Comparison of ENCODE assay signal across 8 cellular contexts in genomic region chr19:35776102-35776788, GRCh38. TPM values are rescaled to one million over a fixed set of nuclear protein-coding genes. Genes with fewer than 3 reads are reported as not detected.
DNase-seq lines count a peak whose midpoint lies in the region; ATAC-seq, FAIRE-seq and TF ChIP-seq lines count a peak whose summit lies in the region.

No MANE protein-coding gene starts in this region.

- H3K36me3 ChIP-seq in BLaER1: peaks cover 38% of the 10 kb centered on the region
- no peaks in the 10 kb centered on the region for H3K36me3 ChIP-seq in Karpas-422 (ENCODE audit: insufficient read depth, low read length)
- no peaks in the 10 kb centered on the region for H3K36me3 ChIP-seq in pancreas

- H3K4me2 ChIP-seq in BLaER1: peak overlapping the region; percentile 92
- H3K4me2 ChIP-seq in Karpas-422 (ENCODE audit: low read depth, low read length, poor library complexity, severe bottlenecking): peak overlapping the region; percentile 75

- H3K4me3 ChIP-seq in BLaER1 (peak overlapping the region; percentile 75), Karpas-422 (ENCODE audit: low read length) (peak overlapping the region; percentile 90), choroid plexus epithelial cell (ENCODE audit: low read depth, low read length) (peak overlapping the region; percentile 74), pancreas (peak overlapping the region in 2 of 4 donors; percentile 70 to 80)

- FAIRE-seq in pancreas (lab: Jason Lieb, UNC): no peak

- intact Hi-C loops in pancreas (cut with DNase I): no loop called here

- 63 to 74% methylated on average over 12 to 13 of the region's 13 CpGs for WGBS in pancreas, 2 donors

- peaks cover 6% of the 10 kb centered on the region; the same call in 1 of the 2 replicates for H3K79me2 ChIP-seq in Karpas-422 (ENCODE audit: low read length)

- H3K4me3 Mint-ChIP-seq in natural killer cell treated with Interleukin-12 subunit alpha and Interleukin-12 subunit beta and Interleukin-15 and Interleukin-18, amount 100 ng/mL, for 72 hours: peak overlapping the region; percentile 85

- ATAC-seq in natural killer cell treated with Interleukin-12 subunit alpha and Interleukin-12 subunit beta and Interleukin-15 and Interleukin-18, amount 100 ng/mL, for 72 hours: no peak
- ATAC-seq in HG02759 (IDR thresholded peaks at IDR 0.05; ENCODE audit: unreplicated experiment): no peak
- no peak for ATAC-seq in pancreas

- no peaks in the 10 kb centered on the region for H3K27me3 Mint-ChIP-seq in natural killer cell treated with Interleukin-12 subunit alpha and Interleukin-12 subunit beta and Interleukin-15 and Interleukin-18, amount 100 ng/mL, for 72 hours

- H3K4me1 ChIP-seq in BLaER1 (peaks cover 25% of the 10 kb centered on the region), Karpas-422 (ENCODE audit: low read length) (peaks cover 12% of the 10 kb centered on the region), pancreas (no peaks in the 10 kb centered on the region)

- no peak for DNase-seq in Karpas-422
- no peak for DNase-seq in choroid plexus epithelial cell (ENCODE audit: low read depth)
- DNase-seq in natural killer cell treated with Interleukin-12 subunit alpha and Interleukin-12 subunit beta and Interleukin-15 and Interleukin-18, amount 100 ng/mL, for 72 hours (ENCODE audit: low spot score): peak; percentile 26
- no peak for DNase-seq in pancreas
- DNase-seq in NCI-H446 (lab: John Stamatoyannopoulos, UW): no peak
- no peak for DNase-seq in dermis blood vessel endothelial cell

- peak overlapping the region in 1 of 2 donors; percentile 77 for H3K27ac Mint-ChIP-seq in natural killer cell treated with Interleukin-12 subunit alpha and Interleukin-12 subunit beta and Interleukin-15 and Interleukin-18, amount 100 ng/mL, for 72 hours

- peaks cover 20 to 25% of the 10 kb centered on the region in 2 donors for H3K4me1 Mint-ChIP-seq in natural killer cell treated with Interleukin-12 subunit alpha and Interleukin-12 subunit beta and Interleukin-15 and Interleukin-18, amount 100 ng/mL, for 72 hours (ENCODE audit: low read depth in 2 of 2)

- H3K9me3 Mint-ChIP-seq in natural killer cell treated with Interleukin-12 subunit alpha and Interleukin-12 subunit beta and Interleukin-15 and Interleukin-18, amount 100 ng/mL, for 72 hours: no peaks in the 10 kb centered on the region

- peaks cover 29% of the 10 kb centered on the region for H4K20me1 ChIP-seq in BLaER1
- H4K20me1 ChIP-seq in Karpas-422 (ENCODE audit: insufficient read depth, low read depth, low read length): 0 out of 2 replicates have a peak, but pooled peaks cover 6% of the 10 kb centered on the region

- no peak overlapping the region; the same call in 1 of the 2 replicates for H2AFZ ChIP-seq in Karpas-422 (ENCODE audit: low read length)

- H3K9me3 ChIP-seq in BLaER1 (no peaks in the 10 kb centered on the region), Karpas-422 (ENCODE audit: low read length) (no peaks in the 10 kb centered on the region), pancreas (no peaks in the 10 kb centered on the region)

- TF ChIP-seq CTCF in choroid plexus epithelial cell (conservative IDR thresholded peaks at IDR 0.05; ENCODE audit: low read depth, low read length) (no peak), pancreas (IDR thresholded peaks at IDR 0.05) (no peak)

- peak overlapping the region; percentile 77 for H3K9ac ChIP-seq in BLaER1
- peak overlapping the region; percentile 89 for H3K9ac ChIP-seq in Karpas-422 (ENCODE audit: low read length)

- no peaks in the 10 kb centered on the region for H3K9me2 ChIP-seq in Karpas-422 (replicated peaks; ENCODE audit: insufficient read depth, low read length)

- H3K27ac ChIP-seq in BLaER1 (0 out of 2 replicates have a peak overlapping the region, but pooled peaks have one; percentile 70), Karpas-422 (ENCODE audit: low read length) (0 out of 2 replicates have a peak overlapping the region, but pooled peaks have one; percentile 22), pancreas (no peak overlapping the region)

- H3K36me3 Mint-ChIP-seq in natural killer cell treated with Interleukin-12 subunit alpha and Interleukin-12 subunit beta and Interleukin-15 and Interleukin-18, amount 100 ng/mL, for 72 hours: no peaks in the 10 kb centered on the region

- H3K27me3 ChIP-seq in BLaER1: no peaks in the 10 kb centered on the region
- H3K27me3 ChIP-seq in Karpas-422 (ENCODE audit: low read length): no peaks in the 10 kb centered on the region
- no peaks in the 10 kb centered on the region for H3K27me3 ChIP-seq in pancreas

RNA-seq across cellular contexts. Expression of gene ARHGAP33, which starts 0.9 kb away (rescaled TPM):
- total RNA-seq in Karpas-422 (2014; rRNA removed; shearing (Covaris generic); ENCODE audit: low replicate concordance): 5.8 and 12.3 TPM in 2 replicates
- 10 to 100 TPM; 31.5 to 45.0 TPM for total RNA-seq in natural killer cell treated with Interleukin-12 subunit alpha and Interleukin-12 subunit beta and Interleukin-15 and Interleukin-18, amount 100 ng/mL, for 72 hours
- total RNA-seq in pancreas (10 to 100 TPM in 2 of 6 donors, 1 to 10 TPM in 4; 2.7 to 13.9 (median 8.0) TPM), dermis blood vessel endothelial cell (4.7 and 4.8 TPM in 2 replicates)
- polyA plus RNA-seq in pancreas: 10 to 100 TPM; 23.8 to 39.6 TPM

RNA-seq across cellular contexts. Expression of gene PROSER3, which starts 18.3 kb away (rescaled TPM):
- total RNA-seq in Karpas-422 (2014; rRNA removed; shearing (Covaris generic); ENCODE audit: low replicate concordance): 16.6 and 17.5 TPM in 2 replicates
- 10 to 100 TPM; 36.2 to 53.8 TPM for total RNA-seq in natural killer cell treated with Interleukin-12 subunit alpha and Interleukin-12 subunit beta and Interleukin-15 and Interleukin-18, amount 100 ng/mL, for 72 hours
- total RNA-seq in pancreas (1 to 10 TPM; 7.2 to 9.9 (median 8.6) TPM), dermis blood vessel endothelial cell (3.3 and 3.7 TPM in 2 replicates)
- 10 to 100 TPM in 1 of 2 donors, 1 to 10 TPM in 1; 7.8 to 19.6 TPM for polyA plus RNA-seq in pancreas

RNA-seq across cellular contexts. Expression of gene HSPB6, which starts 19.4 kb away (rescaled TPM):
- 0.18 and 1.5 TPM in 2 replicates for total RNA-seq in Karpas-422 (2014; rRNA removed; shearing (Covaris generic); ENCODE audit: low replicate concordance)
- not detected for total RNA-seq in natural killer cell treated with Interleukin-12 subunit alpha and Interleukin-12 subunit beta and Interleukin-15 and Interleukin-18, amount 100 ng/mL, for 72 hours
- 10 to 100 TPM in 3 of 6 donors, 1 to 10 TPM in 3; 3.4 to 16.4 (median 11.7) TPM for total RNA-seq in pancreas
- 10 to 100 TPM; 42.2 to 59.8 TPM for polyA plus RNA-seq in pancreas
- total RNA-seq in dermis blood vessel endothelial cell: 0.17 and 1.2 TPM in 2 replicates

RNA-seq across cellular contexts. Expression of gene LIN37, which starts 27.9 kb away (rescaled TPM):
- 5.9 and 12.4 TPM in 2 replicates for total RNA-seq in Karpas-422 (2014; rRNA removed; shearing (Covaris generic); ENCODE audit: low replicate concordance)
- total RNA-seq in natural killer cell treated with Interleukin-12 subunit alpha and Interleukin-12 subunit beta and Interleukin-15 and Interleukin-18, amount 100 ng/mL, for 72 hours: 10 to 100 TPM in 1 of 2 donors, 1 to 10 TPM in 1; 9.6 to 24.7 TPM
- total RNA-seq in pancreas: 1 to 10 TPM; 1.7 to 5.5 (median 3.7) TPM
- polyA plus RNA-seq in pancreas: 10 to 100 TPM; 41.2 to 44.0 TPM
- 4.7 and 8.2 TPM in 2 replicates for total RNA-seq in dermis blood vessel endothelial cell

RNA-seq across cellular contexts. Expression of gene PSENEN, which starts 30.8 kb away (rescaled TPM):
- 47.7 and 112 TPM in 2 replicates for total RNA-seq in Karpas-422 (2014; rRNA removed; shearing (Covaris generic); ENCODE audit: low replicate concordance)
- 10 to 100 TPM; 66.4 to 84.2 TPM for total RNA-seq in natural killer cell treated with Interleukin-12 subunit alpha and Interleukin-12 subunit beta and Interleukin-15 and Interleukin-18, amount 100 ng/mL, for 72 hours
- 10 to 100 TPM; 26.7 to 38.2 (median 35.1) TPM for total RNA-seq in pancreas
- polyA plus RNA-seq in pancreas: 10 to 100 TPM; 53.5 to 64.6 TPM
- 15.1 and 16.1 TPM in 2 replicates for total RNA-seq in dermis blood vessel endothelial cell

Comparison
In these comparisons a context has a peak if more than half of its experiments do, and no peak if none do; other contexts are left out.
1. H3K27ac ChIP-seq: peak in BLaER1 (single experiment) and Karpas-422 (single experiment); none in pancreas (0 of 4).